In genomic region chr11:44978961-44979331, GRCh38 we compare ENCODE assay signal across 2 cellular contexts.
TF ChIP-seq lines count a peak whose summit lies in the region.

No MANE protein-coding gene starts in this region.

TF ChIP-seq in HCT116, 20 proteins besides CTCF, POLR2A, EP300 and RAD21:
- TF ChIP-seq POLR2AphosphoS5 (IDR thresholded peaks at IDR 0.05; ENCODE audit: low read depth, low read length) (no peak), EGR1 (IDR thresholded peaks at IDR 0.05; ENCODE audit: low read depth) (no peak), SP1 (IDR thresholded peaks at IDR 0.05; ENCODE audit: low read depth) (no peak), TCF7L2 (IDR thresholded peaks at IDR 0.05; ENCODE audit: borderline replicate concordance, extremely low read depth, insufficient read depth, insufficient read length) (no peak)
- TF ChIP-seq, protein P1, sequence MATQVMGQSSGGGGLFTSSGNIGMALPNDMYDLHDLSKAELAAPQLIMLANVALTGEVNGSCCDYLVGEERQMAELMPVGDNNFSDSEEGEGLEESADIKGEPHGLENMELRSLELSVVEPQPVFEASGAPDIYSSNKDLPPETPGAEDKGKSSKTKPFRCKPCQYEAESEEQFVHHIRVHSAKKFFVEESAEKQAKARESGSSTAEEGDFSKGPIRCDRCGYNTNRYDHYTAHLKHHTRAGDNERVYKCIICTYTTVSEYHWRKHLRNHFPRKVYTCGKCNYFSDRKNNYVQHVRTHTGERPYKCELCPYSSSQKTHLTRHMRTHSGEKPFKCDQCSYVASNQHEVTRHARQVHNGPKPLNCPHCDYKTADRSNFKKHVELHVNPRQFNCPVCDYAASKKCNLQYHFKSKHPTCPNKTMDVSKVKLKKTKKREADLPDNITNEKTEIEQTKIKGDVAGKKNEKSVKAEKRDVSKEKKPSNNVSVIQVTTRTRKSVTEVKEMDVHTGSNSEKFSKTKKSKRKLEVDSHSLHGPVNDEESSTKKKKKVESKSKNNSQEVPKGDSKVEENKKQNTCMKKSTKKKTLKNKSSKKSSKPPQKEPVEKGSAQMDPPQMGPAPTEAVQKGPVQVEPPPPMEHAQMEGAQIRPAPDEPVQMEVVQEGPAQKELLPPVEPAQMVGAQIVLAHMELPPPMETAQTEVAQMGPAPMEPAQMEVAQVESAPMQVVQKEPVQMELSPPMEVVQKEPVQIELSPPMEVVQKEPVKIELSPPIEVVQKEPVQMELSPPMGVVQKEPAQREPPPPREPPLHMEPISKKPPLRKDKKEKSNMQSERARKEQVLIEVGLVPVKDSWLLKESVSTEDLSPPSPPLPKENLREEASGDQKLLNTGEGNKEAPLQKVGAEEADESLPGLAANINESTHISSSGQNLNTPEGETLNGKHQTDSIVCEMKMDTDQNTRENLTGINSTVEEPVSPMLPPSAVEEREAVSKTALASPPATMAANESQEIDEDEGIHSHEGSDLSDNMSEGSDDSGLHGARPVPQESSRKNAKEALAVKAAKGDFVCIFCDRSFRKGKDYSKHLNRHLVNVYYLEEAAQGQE (IDR thresholded peaks at IDR 0.05; ENCODE audit: low read depth) = no peak

TF ChIP-seq in H1, 55 proteins besides CTCF, POLR2A, EP300 and RAD21:
- TF ChIP-seq USF2 (IDR thresholded peaks at IDR 0.05; ENCODE audit: low read length) (no peak), CHD2 (IDR thresholded peaks at IDR 0.05; ENCODE audit: low read length) (no peak), KDM5A (IDR thresholded peaks at IDR 0.05; ENCODE audit: low read length) (no peak), JUN (IDR thresholded peaks at IDR 0.05; ENCODE audit: low read depth, low read length) (no peak), EZH2 (IDR thresholded peaks at IDR 0.05; ENCODE audit: low read depth, low read length, severe bottlenecking) (no peak), EGR1 (IDR thresholded peaks at IDR 0.05; ENCODE audit: borderline replicate concordance, low read depth, low read length) (no peak), HDAC2 (IDR thresholded peaks at IDR 0.05; ENCODE audit: borderline replicate concordance in 1 of 2, low read depth in 2 of 2, low read length in 2 of 2) (no peak), CREB1 (IDR thresholded peaks at IDR 0.05) (no peak), NRF1 (IDR thresholded peaks at IDR 0.05; ENCODE audit: low read depth, low read length) (no peak), RFX5 (IDR thresholded peaks at IDR 0.05; ENCODE audit: borderline replicate concordance, low read depth, low read length) (no peak), SIRT6 (IDR thresholded peaks at IDR 0.05; ENCODE audit: low read length) (no peak), KDM4A (IDR thresholded peaks at IDR 0.05; ENCODE audit: low read depth, low read length, severe bottlenecking) (no peak), E2F6 (IDR thresholded peaks at IDR 0.05) (no peak), CBX8 (IDR thresholded peaks at IDR 0.05; ENCODE audit: borderline replicate concordance, low read depth, low read length) (no peak)
